Comparison of ENCODE assay signal across 1 cellular context in the genomic region with DNA sequence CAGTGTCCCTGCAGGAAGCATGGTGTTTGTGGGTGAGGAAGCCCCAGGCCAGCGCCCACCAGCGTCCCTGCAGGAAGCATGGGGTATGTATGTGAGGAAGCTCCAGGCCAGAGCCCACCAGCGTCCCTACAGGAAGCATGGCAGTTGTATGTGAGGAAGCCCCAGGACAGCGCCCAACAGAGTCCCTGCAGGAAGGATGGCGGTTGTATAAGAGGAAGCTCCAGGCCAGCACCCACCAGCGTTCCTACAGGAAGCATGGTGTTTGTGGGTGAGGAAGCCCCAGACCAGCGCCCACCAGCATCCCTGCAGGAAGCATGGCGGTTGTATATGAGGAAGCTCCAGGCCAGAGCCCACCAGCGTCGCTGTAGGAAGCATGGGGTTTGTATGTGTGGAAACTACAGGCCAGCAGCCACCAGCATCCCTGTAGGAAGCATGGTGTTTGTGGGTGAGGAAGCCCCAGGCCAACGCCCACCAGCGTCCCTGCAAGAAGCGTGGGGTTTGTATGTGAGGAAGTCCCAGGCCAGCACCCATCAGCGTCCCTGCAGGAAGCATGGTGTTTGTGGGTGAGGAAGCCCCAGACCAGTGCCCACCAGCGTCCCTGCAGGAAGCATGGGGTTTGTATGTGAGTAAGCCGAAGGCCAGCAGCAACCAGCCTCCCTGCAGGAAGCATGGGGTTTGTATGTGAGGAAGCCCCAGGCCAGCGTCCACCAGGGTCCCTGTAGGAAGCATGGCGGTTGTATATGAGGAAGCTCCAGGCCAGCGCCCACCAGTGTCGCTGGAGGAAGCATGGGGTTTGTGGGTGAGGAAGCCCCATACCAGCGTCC.
TF ChIP-seq lines count a peak whose summit lies in the region.

No MANE protein-coding gene starts in this region.

TF ChIP-seq in GM23338, 12 proteins besides CTCF, POLR2A, EP300 and RAD21 (continued from another document):
- TF ChIP-seq, protein P1, sequence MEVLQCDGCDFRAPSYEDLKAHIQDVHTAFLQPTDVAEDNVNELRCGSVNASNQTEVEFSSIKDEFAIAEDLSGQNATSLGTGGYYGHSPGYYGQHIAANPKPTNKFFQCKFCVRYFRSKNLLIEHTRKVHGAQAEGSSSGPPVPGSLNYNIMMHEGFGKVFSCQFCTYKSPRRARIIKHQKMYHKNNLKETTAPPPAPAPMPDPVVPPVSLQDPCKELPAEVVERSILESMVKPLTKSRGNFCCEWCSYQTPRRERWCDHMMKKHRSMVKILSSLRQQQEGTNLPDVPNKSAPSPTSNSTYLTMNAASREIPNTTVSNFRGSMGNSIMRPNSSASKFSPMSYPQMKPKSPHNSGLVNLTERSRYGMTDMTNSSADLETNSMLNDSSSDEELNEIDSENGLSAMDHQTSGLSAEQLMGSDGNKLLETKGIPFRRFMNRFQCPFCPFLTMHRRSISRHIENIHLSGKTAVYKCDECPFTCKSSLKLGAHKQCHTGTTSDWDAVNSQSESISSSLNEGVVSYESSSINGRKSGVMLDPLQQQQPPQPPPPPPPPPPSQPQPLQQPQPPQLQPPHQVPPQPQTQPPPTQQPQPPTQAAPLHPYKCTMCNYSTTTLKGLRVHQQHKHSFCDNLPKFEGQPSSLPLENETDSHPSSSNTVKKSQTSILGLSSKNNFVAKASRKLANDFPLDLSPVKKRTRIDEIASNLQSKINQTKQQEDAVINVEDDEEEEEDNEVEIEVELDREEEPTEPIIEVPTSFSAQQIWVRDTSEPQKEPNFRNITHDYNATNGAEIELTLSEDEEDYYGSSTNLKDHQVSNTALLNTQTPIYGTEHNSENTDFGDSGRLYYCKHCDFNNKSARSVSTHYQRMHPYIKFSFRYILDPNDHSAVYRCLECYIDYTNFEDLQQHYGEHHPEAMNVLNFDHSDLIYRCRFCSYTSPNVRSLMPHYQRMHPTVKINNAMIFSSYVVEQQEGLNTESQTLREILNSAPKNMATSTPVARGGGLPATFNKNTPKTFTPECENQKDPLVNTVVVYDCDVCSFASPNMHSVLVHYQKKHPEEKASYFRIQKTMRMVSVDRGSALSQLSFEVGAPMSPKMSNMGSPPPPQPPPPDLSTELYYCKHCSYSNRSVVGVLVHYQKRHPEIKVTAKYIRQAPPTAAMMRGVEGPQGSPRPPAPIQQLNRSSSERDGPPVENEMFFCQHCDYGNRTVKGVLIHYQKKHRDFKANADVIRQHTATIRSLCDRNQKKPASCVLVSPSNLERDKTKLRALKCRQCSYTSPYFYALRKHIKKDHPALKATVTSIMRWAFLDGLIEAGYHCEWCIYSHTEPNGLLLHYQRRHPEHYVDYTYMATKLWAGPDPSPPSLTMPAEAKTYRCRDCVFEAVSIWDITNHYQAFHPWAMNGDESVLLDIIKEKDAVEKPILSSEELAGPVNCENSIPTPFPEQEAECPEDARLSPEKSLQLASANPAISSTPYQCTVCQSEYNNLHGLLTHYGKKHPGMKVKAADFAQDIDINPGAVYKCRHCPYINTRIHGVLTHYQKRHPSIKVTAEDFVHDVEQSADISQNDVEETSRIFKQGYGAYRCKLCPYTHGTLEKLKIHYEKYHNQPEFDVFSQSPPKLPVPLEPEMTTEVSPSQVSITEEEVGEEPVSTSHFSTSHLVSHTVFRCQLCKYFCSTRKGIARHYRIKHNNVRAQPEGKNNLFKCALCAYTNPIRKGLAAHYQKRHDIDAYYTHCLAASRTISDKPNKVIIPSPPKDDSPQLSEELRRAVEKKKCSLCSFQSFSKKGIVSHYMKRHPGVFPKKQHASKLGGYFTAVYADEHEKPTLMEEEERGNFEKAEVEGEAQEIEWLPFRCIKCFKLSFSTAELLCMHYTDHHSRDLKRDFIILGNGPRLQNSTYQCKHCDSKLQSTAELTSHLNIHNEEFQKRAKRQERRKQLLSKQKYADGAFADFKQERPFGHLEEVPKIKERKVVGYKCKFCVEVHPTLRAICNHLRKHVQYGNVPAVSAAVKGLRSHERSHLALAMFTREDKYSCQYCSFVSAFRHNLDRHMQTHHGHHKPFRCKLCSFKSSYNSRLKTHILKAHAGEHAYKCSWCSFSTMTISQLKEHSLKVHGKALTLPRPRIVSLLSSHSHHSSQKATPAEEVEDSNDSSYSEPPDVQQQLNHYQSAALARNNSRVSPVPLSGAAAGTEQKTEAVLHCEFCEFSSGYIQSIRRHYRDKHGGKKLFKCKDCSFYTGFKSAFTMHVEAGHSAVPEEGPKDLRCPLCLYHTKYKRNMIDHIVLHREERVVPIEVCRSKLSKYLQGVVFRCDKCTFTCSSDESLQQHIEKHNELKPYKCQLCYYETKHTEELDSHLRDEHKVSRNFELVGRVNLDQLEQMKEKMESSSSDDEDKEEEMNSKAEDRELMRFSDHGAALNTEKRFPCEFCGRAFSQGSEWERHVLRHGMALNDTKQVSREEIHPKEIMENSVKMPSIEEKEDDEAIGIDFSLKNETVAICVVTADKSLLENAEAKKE (CRISPR knock-in tag; IDR thresholded peaks at IDR 0.05), result no peak
- no peak for TF ChIP-seq STAT1 (IDR thresholded peaks at IDR 0.05; ENCODE audit: unreplicated experiment)
- no peak for TF ChIP-seq ZNF331 (CRISPR knock-in tag; IDR thresholded peaks at IDR 0.05; ENCODE audit: low read depth)
- no peak for TF ChIP-seq EZH2phosphoT487 (IDR thresholded peaks at IDR 0.05; ENCODE audit: unreplicated experiment)
- TF ChIP-seq, protein P2, sequence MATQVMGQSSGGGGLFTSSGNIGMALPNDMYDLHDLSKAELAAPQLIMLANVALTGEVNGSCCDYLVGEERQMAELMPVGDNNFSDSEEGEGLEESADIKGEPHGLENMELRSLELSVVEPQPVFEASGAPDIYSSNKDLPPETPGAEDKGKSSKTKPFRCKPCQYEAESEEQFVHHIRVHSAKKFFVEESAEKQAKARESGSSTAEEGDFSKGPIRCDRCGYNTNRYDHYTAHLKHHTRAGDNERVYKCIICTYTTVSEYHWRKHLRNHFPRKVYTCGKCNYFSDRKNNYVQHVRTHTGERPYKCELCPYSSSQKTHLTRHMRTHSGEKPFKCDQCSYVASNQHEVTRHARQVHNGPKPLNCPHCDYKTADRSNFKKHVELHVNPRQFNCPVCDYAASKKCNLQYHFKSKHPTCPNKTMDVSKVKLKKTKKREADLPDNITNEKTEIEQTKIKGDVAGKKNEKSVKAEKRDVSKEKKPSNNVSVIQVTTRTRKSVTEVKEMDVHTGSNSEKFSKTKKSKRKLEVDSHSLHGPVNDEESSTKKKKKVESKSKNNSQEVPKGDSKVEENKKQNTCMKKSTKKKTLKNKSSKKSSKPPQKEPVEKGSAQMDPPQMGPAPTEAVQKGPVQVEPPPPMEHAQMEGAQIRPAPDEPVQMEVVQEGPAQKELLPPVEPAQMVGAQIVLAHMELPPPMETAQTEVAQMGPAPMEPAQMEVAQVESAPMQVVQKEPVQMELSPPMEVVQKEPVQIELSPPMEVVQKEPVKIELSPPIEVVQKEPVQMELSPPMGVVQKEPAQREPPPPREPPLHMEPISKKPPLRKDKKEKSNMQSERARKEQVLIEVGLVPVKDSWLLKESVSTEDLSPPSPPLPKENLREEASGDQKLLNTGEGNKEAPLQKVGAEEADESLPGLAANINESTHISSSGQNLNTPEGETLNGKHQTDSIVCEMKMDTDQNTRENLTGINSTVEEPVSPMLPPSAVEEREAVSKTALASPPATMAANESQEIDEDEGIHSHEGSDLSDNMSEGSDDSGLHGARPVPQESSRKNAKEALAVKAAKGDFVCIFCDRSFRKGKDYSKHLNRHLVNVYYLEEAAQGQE (IDR thresholded peaks at IDR 0.05; ENCODE audit: unreplicated experiment), result no peak
- no peak for TF ChIP-seq ZNF114 (CRISPR knock-in tag; IDR thresholded peaks at IDR 0.05)
- no peak for TF ChIP-seq JUNB (IDR thresholded peaks at IDR 0.05; ENCODE audit: unreplicated experiment)
- no peak for TF ChIP-seq EZH2 (IDR thresholded peaks at IDR 0.05; ENCODE audit: low read depth, unreplicated experiment)
- no peak for TF ChIP-seq POLR2AphosphoS5 (IDR thresholded peaks at IDR 0.05; ENCODE audit: low read depth)
- TF ChIP-seq NANOG (IDR thresholded peaks at IDR 0.05; ENCODE audit: borderline replicate concordance), result no peak
